14 cellular contexts compared by ENCODE assay signal in genomic region chr2:119755906-119756305, GRCh38. TPM values are rescaled to one million over a fixed set of nuclear protein-coding genes. Genes with fewer than 3 reads are reported as not detected.
A peak's percentile ranks its signal among the peaks of the same experiment; 100 is the strongest.
DNase-seq lines count a peak whose midpoint lies in the region; ATAC-seq and TF ChIP-seq lines count a peak whose summit lies in the region.
"Had no signal": no experiment of that assay in that cellular context is flagged by ENCODE, and none has a peak within 500 bp of the region (broad histone marks: within the 10 kb centered on the region; RNA-seq: fewer than 3 reads in every experiment).

No MANE protein-coding gene starts in this region.

- H3K4me1 Mint-ChIP-seq in activated T-cell treated with anti-CD3 and anti-CD28 coated beads, Interleukin-2, amount 50 U/mL, for 72 hours (ENCODE audit: low read depth): peaks cover 31% of the 10 kb centered on the region
- H3K4me1 Mint-ChIP-seq in activated T-cell treated with anti-CD3 and anti-CD28 coated beads, Interleukin-2, amount 50 U/mL, for 4 hours (ENCODE audit: low read depth): peaks cover 20% of the 10 kb centered on the region

- peaks cover under 1 to 1% of the 10 kb centered on the region in 2 donors for H3K36me3 Mint-ChIP-seq in activated T-cell treated with anti-CD3 and anti-CD28 coated beads, Interleukin-2, amount 50 U/mL, for 72 hours (ENCODE audit: insufficient read depth in 2 of 2)
- no peaks in the 10 kb centered on the region for H3K36me3 Mint-ChIP-seq in activated T-cell treated with anti-CD3 and anti-CD28 coated beads, Interleukin-2, amount 50 U/mL, for 4 hours (ENCODE audit: insufficient read depth)

- 71 to 74% methylated on average over 1 of the region's 1 CpG for WGBS in aorta, 2 donors

- no peak overlapping the region for H3K4me3 Mint-ChIP-seq in activated T-cell treated with anti-CD3 and anti-CD28 coated beads, Interleukin-2, amount 50 U/mL, for 72 hours
- H3K4me3 Mint-ChIP-seq in activated T-cell treated with anti-CD3 and anti-CD28 coated beads, Interleukin-2, amount 50 U/mL, for 4 hours: no peak overlapping the region
- H3K4me3 Mint-ChIP-seq: CD8-positive, alpha-beta memory T cell; HFFc6 had no signal

- no peaks in the 10 kb centered on the region for H3K27me3 ChIP-seq in RWPE2 (ENCODE audit: insufficient read depth, poor library complexity, severe bottlenecking)
- H3K27me3 ChIP-seq in foreskin keratinocyte: no peaks in the 10 kb centered on the region
- no peaks in the 10 kb centered on the region for H3K27me3 ChIP-seq in subcutaneous abdominal adipose tissue (ENCODE audit: control insufficient read depth in 5 of 5, insufficient read depth in 4 of 5, low read length in 5 of 5)
- no peaks in the 10 kb centered on the region for H3K27me3 ChIP-seq in aorta (ENCODE audit: control insufficient read depth in 1 of 2, insufficient read depth in 2 of 2, low read length in 1 of 2)
- H3K27me3 ChIP-seq: BLaER1 had no signal

- H3K9me3 ChIP-seq in RWPE2 (ENCODE audit: severe bottlenecking): no peaks in the 10 kb centered on the region
- no peaks in the 10 kb centered on the region for H3K9me3 ChIP-seq in subcutaneous abdominal adipose tissue (ENCODE audit: control insufficient read depth in 5 of 5, low read length in 5 of 5)
- H3K9me3 ChIP-seq in aorta (ENCODE audit: control insufficient read depth, low read length): no peaks in the 10 kb centered on the region
- H3K9me3 ChIP-seq: BLaER1, HAP-1 had no signal

- H3K9me3 Mint-ChIP-seq in activated T-cell treated with anti-CD3 and anti-CD28 coated beads, Interleukin-2, amount 50 U/mL, for 72 hours: no peaks in the 10 kb centered on the region
- no peaks in the 10 kb centered on the region for H3K9me3 Mint-ChIP-seq in activated T-cell treated with anti-CD3 and anti-CD28 coated beads, Interleukin-2, amount 50 U/mL, for 4 hours
- H3K9me3 Mint-ChIP-seq: CD8-positive, alpha-beta memory T cell; HFFc6 had no signal

- intact Hi-C loops in aorta (cut with DNase I): loop anchor here (5.0 to 10.0 kb wide), 3 partner anchors 66 to 559 kb away; partner anchors contain the start of gene EPB41L5 (in 1 of the 2)

- no peaks in the 10 kb centered on the region for H3K27me3 Mint-ChIP-seq in activated T-cell treated with anti-CD3 and anti-CD28 coated beads, Interleukin-2, amount 50 U/mL, for 72 hours (ENCODE audit: low read depth)
- H3K27me3 Mint-ChIP-seq in activated T-cell treated with anti-CD3 and anti-CD28 coated beads, Interleukin-2, amount 50 U/mL, for 4 hours (ENCODE audit: low read depth): no peaks in the 10 kb centered on the region

- H3K4me3 ChIP-seq in RWPE2 (ENCODE audit: severe bottlenecking) (no peak overlapping the region), subcutaneous abdominal adipose tissue (ENCODE audit: low read depth in 1 of 5, low read length in 5 of 5) (no peak overlapping the region), aorta (ENCODE audit: low read length in 2 of 2) (no peak overlapping the region)
- H3K4me3 ChIP-seq: BLaER1, HAP-1 had no signal

- H3K36me3 ChIP-seq in RWPE2 (ENCODE audit: low read depth) (no peaks in the 10 kb centered on the region), subcutaneous abdominal adipose tissue (ENCODE audit: control insufficient read depth in 5 of 5, insufficient read depth in 5 of 5, low read length in 5 of 5) (no peaks in the 10 kb centered on the region), aorta (ENCODE audit: control insufficient read depth in 1 of 2, insufficient read depth in 2 of 2, low read length in 1 of 2) (no peaks in the 10 kb centered on the region)
- H3K36me3 ChIP-seq: BLaER1, HAP-1 had no signal

- H3K9ac ChIP-seq in subcutaneous abdominal adipose tissue (ENCODE audit: low read length in 5 of 5): no peak overlapping the region
- H3K9ac ChIP-seq: BLaER1 had no signal

- ATAC-seq in activated T-cell treated with anti-CD3 and anti-CD28 coated beads, Interleukin-2, amount 50 U/mL, for 72 hours (replicated peaks in 1 of 2): no peak
- ATAC-seq in activated T-cell treated with anti-CD3 and anti-CD28 coated beads, Interleukin-2, amount 50 U/mL, for 4 hours: no peak
- no peak for ATAC-seq in RWPE2 (ENCODE audit: low read depth)
- ATAC-seq in foreskin keratinocyte: no peak
- ATAC-seq in aorta (ENCODE audit: low FRiP score): no peak

- H3K27ac Mint-ChIP-seq in activated T-cell treated with anti-CD3 and anti-CD28 coated beads, Interleukin-2, amount 50 U/mL, for 72 hours: peak overlapping the region; percentile 21

- H3K27ac ChIP-seq in RWPE2 (ENCODE audit: poor library complexity, severe bottlenecking) (peak overlapping the region; percentile 43), foreskin keratinocyte (peak overlapping the region; percentile 53), subcutaneous abdominal adipose tissue (ENCODE audit: low read depth, low read length) (peak overlapping the region; percentile 93), aorta (ENCODE audit: low read depth in 1 of 2, low read length in 2 of 2) (no peak overlapping the region)
- H3K27ac ChIP-seq: BLaER1, HL-60 had no signal

- H3K4me1 ChIP-seq in RWPE2 (ENCODE audit: insufficient read depth, poor library complexity, severe bottlenecking) (peaks cover 21% of the 10 kb centered on the region), foreskin keratinocyte (peaks cover 14% of the 10 kb centered on the region), subcutaneous abdominal adipose tissue (ENCODE audit: control insufficient read depth in 5 of 5, insufficient read depth in 5 of 5, low read length in 5 of 5) (peaks cover 0 to 34% (median 23%) of the 10 kb centered on the region in 5 donors), aorta (ENCODE audit: control insufficient read depth in 1 of 2, insufficient read depth in 2 of 2, low read length in 2 of 2) (peaks cover 0 to 2% of the 10 kb centered on the region in 2 donors)
- H3K4me1 ChIP-seq: HAP-1 had no signal

- TF ChIP-seq CTCF in RWPE2 (IDR thresholded peaks at IDR 0.05; ENCODE audit: poor library complexity, severe bottlenecking): no peak
- no peak for TF ChIP-seq CTCF in foreskin keratinocyte (conservative IDR thresholded peaks at IDR 0.05)

- DNase-seq in activated T-cell treated with anti-CD3 and anti-CD28 coated beads, Interleukin-2, amount 50 U/mL, for 72 hours: no peak
- no peak for DNase-seq in activated T-cell treated with anti-CD3 and anti-CD28 coated beads, Interleukin-2, amount 50 U/mL, for 4 hours
- no peak for DNase-seq in RWPE2 (ENCODE audit: low spot score)
- DNase-seq in foreskin keratinocyte: peak in 1 of 2 donors; percentile 43
- DNase-seq in mesenteric fat pad (ENCODE audit: low spot score): no peak
- no peak for DNase-seq in aorta
- DNase-seq: 8988T; AML-193; CD8-positive, alpha-beta memory T cell; HFFc6 had no signal

RNA-seq across cellular contexts. Expression of gene PTPN4, which starts 3.8 kb away (rescaled TPM):
- total RNA-seq in activated T-cell treated with anti-CD3 and anti-CD28 coated beads, Interleukin-2, amount 50 U/mL, for 72 hours: 10 to 100 TPM; 38.0 to 46.5 TPM
- 10 to 100 TPM; 19.3 to 20.4 (median 19.3) TPM for total RNA-seq in activated T-cell treated with anti-CD3 and anti-CD28 coated beads, Interleukin-2, amount 50 U/mL, for 4 hours
- total RNA-seq in foreskin keratinocyte (24.2 and 25.7 TPM in 2 replicates), mesenteric fat pad (45.9 TPM), aorta (10 to 100 TPM; 20.4 to 39.0 TPM)
- polyA plus RNA-seq in foreskin keratinocyte (5.7 and 6.8 TPM in 2 replicates), aorta (1 to 10 TPM; 2.1 to 2.7 TPM)

Comparison
In these comparisons a context has a peak if more than half of its experiments do, and no peak if none do; other contexts are left out.
1. H3K27ac ChIP-seq: peak in RWPE2 (single experiment), foreskin keratinocyte (single experiment) and subcutaneous abdominal adipose tissue (single experiment); none in aorta (0 of 2).